In the genomic region with DNA sequence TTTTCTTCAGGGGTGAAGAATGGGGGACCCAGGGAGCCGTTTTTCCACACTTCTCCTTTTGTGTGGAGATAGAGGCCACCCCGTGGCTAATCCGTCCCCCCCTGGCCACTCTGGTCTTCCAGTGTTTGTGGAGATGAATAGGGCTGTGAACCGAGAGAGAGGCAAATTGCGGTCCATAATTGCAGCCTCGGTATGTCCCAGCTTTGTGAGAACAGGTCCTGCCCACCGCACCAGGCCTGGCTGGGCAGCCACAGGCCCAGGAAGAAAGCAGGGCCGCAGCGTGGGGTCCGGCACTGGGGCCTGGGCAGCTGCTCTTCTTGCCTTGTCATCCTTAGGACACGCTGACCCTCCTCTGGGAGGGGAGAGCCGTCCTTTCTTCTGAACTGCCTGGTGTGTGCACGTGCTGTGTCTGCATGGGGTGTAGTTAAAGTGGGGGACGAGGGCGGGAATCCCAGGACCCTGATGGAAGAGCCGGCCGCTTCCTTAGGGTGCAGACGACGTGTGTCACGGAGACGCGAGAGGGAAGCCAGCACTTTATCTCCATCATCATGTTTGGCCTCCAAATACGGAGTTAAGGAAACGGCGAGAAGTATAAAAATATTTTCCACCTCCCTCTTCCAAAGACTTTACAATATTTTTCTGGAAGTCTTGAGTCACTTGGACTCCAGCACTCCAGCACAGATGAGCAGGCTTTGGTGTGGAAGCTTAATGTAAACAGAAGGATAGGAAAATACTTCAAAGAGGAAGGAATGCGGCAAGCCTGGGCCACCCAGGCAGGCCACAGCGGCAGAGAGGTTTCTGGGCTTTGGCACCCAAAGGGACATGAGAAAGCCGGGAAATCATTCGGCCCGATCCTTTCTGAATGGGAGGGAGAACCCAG, we compare ENCODE assay signal across 1 cellular context.
TF ChIP-seq lines count a peak whose summit lies in the region.

No MANE protein-coding gene starts in this region.

TF ChIP-seq in GM12891, 5 proteins besides CTCF, POLR2A, EP300 and RAD21:
- TF ChIP-seq SPI1 (IDR thresholded peaks at IDR 0.05; ENCODE audit: low read depth, low read length) (no peak), TAF1 (IDR thresholded peaks at IDR 0.05; ENCODE audit: low read depth, low read length) (no peak), POLR2AphosphoS5 (IDR thresholded peaks at IDR 0.05; ENCODE audit: low read depth, low read length) (no peak), PAX5 (IDR thresholded peaks at IDR 0.05; ENCODE audit: insufficient read depth, low read length, severe bottlenecking) (no peak), POU2F2 (IDR thresholded peaks at IDR 0.05; ENCODE audit: low read depth, low read length) (no peak)
